9 cellular contexts compared by ENCODE assay signal in the genomic region with DNA sequence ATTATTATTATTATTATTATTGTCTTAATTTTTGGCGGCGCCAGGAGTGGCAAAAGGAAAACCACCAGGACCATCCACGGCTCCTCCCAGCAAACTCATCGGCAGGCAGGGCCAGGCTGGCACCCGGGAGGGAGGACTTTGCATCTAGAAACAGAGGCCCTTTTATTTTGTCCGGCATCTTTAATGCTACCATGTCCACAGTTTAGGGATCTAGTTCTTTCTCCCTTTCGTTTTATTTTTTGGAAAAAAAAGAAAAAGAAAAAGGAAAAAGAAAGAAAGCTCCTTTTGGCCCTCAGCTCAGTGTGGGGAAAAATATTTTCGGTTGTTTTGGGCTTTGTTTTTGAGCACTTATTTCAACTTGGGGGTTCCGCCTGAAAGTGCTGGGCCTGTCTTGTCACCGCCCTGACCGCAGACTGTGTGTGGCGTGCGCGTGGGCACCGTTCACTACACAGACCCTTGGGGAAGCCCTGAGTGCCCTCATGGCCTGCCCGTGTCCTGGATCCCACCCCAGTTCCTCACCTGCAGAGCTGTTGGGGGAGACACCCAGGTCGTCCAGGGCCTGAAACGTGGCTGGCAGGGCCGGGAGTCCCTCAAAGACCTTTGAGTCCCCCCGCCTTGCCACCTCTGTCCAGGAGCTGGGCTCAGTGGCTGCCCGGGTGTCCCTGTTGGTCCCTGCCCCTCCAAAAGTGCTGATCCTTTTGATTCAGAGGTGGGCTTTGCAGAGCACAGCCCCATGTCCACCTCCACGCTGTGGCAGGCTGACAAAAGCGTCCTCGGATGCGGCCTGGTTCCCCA.
DNase-seq lines count a peak whose midpoint lies in the region; ATAC-seq and TF ChIP-seq lines count a peak whose summit lies in the region.
"Had no signal": no experiment of that assay in that cellular context is flagged by ENCODE, and none has a peak within 500 bp of the region (broad histone marks: within the 10 kb centered on the region; RNA-seq: fewer than 3 reads in every experiment).

No MANE protein-coding gene starts in this region.

- no peak for TF ChIP-seq POLR2A in body of pancreas (IDR thresholded peaks at IDR 0.05)

- peaks cover 59% of the 10 kb centered on the region for H3K79me2 ChIP-seq in GM23338 (replicated peaks; ENCODE audit: insufficient read depth)

- no peak overlapping the region for H3K4me2 ChIP-seq in GM23338

- H3K4me1 Mint-ChIP-seq in GM23338 (peaks cover 28% of the 10 kb centered on the region), T-cell (peaks cover 11 to 27% (median 13%) of the 10 kb centered on the region in 3 donors)

- peaks cover 10% of the 10 kb centered on the region; the same call in 1 of the 2 replicates for H3F3A ChIP-seq in GM23338 (replicated peaks; ENCODE audit: low read depth)

- no peak for DNase-seq in GM23338 (ENCODE audit: low spot score)
- DNase-seq in body of pancreas, result peak in 3 of 4 donors; percentile 28 to 46 (median 37)
- peak; percentile 17 for DNase-seq in left ventricle myocardium inferior
- DNase-seq in SHP77 treated with DMSO at 0.1 percent for 48 hours (lab: John Stamatoyannopoulos, UW), result no peak
- DNase-seq in T-cell, result no peak
- DNase-seq in GM19238 (ENCODE audit: insufficient read length, low spot score), result no peak
- DNase-seq: stimulated activated naive B cell treated with anti-CD40 and anti-IgM and Interleukin-4, amounts not matched to agents 10 μg/mL and 1 μg/mL and 100 μg/mL, for 72 hours had no signal

- H3K27ac ChIP-seq in GM23338 (ENCODE audit: low read depth), result peak overlapping the region; percentile 63; the same call in 1 of the 2 replicates
- H3K27ac ChIP-seq in body of pancreas, result peak overlapping the region; percentile 79 to 100 (median 98)
- H3K27ac ChIP-seq in left ventricle myocardium inferior (replicated peaks), result peak overlapping the region; percentile 100
- H3K27ac ChIP-seq in skeletal muscle tissue (ENCODE audit: low read depth, low read length), result peak overlapping the region; percentile 96

- POLR2A ChIA-PET in T-cell (lab: Charles Lee), result no interaction called here

- H3K9me2 ChIP-seq in GM23338 (ENCODE audit: insufficient read depth), result no peaks in the 10 kb centered on the region

- H3K27ac Mint-ChIP-seq in GM23338 (no peak overlapping the region), T-cell (no peak overlapping the region)
- H3K27ac Mint-ChIP-seq: stimulated activated naive B cell treated with anti-CD40 and anti-IgM and Interleukin-4, amounts not matched to agents 10 μg/mL and 1 μg/mL and 100 μg/mL, for 72 hours had no signal

- H3K27me3 ChIP-seq in GM23338 (ENCODE audit: insufficient read depth) (no peaks in the 10 kb centered on the region), body of pancreas (no peaks in the 10 kb centered on the region), left ventricle myocardium inferior (ENCODE audit: low read depth) (no peaks in the 10 kb centered on the region), skeletal muscle tissue (ENCODE audit: control insufficient read depth in 3 of 3, insufficient read depth in 3 of 3, low read length in 3 of 3) (no peaks in the 10 kb centered on the region)

- H3K4me3 ChIP-seq in GM23338 (no peak overlapping the region), body of pancreas (no peak overlapping the region), left ventricle myocardium inferior (peak overlapping the region; percentile 96), skeletal muscle tissue (ENCODE audit: low read length in 3 of 3) (peak overlapping the region; percentile 46 to 81 (median 75))

- CTCF ChIA-PET in T-cell (lab: Charles Lee), result interaction anchor here (0.6 to 0.8 kb wide), 3 partner anchors 36 to 823 kb away, joined by 3 to 4 read pairs (median 3); no protein-coding TSS in a partner anchor

- ATAC-seq in GM23338 (no peak), body of pancreas (no peak), T-cell (replicated peaks in 1 of 4) (no peak), GM18858 (IDR thresholded peaks at IDR 0.05; ENCODE audit: unreplicated experiment) (no peak)
- ATAC-seq: stimulated activated naive B cell treated with anti-CD40 and anti-IgM and Interleukin-4, amounts not matched to agents 10 μg/mL and 1 μg/mL and 100 μg/mL, for 72 hours had no signal

- H3K9me3 ChIP-seq in body of pancreas, result no peaks in the 10 kb centered on the region
- H3K9me3 ChIP-seq in left ventricle myocardium inferior (replicated peaks), result no peaks in the 10 kb centered on the region
- H3K9me3 ChIP-seq in skeletal muscle tissue (ENCODE audit: control insufficient read depth in 3 of 3, low read length in 3 of 3), result no peaks in the 10 kb centered on the region

- H4K20me1 ChIP-seq in GM23338 (replicated peaks; ENCODE audit: insufficient read depth), result no peaks in the 10 kb centered on the region

- TF ChIP-seq CTCF in GM23338 (conservative IDR thresholded peaks at IDR 0.05; ENCODE audit: low read depth in 2 of 2) (no peak), body of pancreas (IDR thresholded peaks at IDR 0.05) (no peak), left ventricle myocardium inferior (IDR thresholded peaks at IDR 0.05; ENCODE audit: borderline replicate concordance) (no peak)

- H3K36me3 ChIP-seq in GM23338 (ENCODE audit: insufficient read depth) (no peaks in the 10 kb centered on the region), body of pancreas (replicated peaks in 1 of 2; ENCODE audit: insufficient read depth in 1 of 2, low read depth in 2 of 2) (no peaks in the 10 kb centered on the region), left ventricle myocardium inferior (peaks cover 11% of the 10 kb centered on the region), skeletal muscle tissue (ENCODE audit: control insufficient read depth in 3 of 3, insufficient read depth in 3 of 3, low read length in 3 of 3) (peaks cover 0 to 10% (median 3%) of the 10 kb centered on the region in 3 donors)

- H3K4me3 Mint-ChIP-seq in GM23338 (no peak overlapping the region), T-cell (no peak overlapping the region)
- H3K4me3 Mint-ChIP-seq: stimulated activated naive B cell treated with anti-CD40 and anti-IgM and Interleukin-4, amounts not matched to agents 10 μg/mL and 1 μg/mL and 100 μg/mL, for 72 hours had no signal

- no peaks in the 10 kb centered on the region for H3K9me3 Mint-ChIP-seq in GM23338
- no peaks in the 10 kb centered on the region for H3K9me3 Mint-ChIP-seq in T-cell
- H3K9me3 Mint-ChIP-seq: stimulated activated naive B cell treated with anti-CD40 and anti-IgM and Interleukin-4, amounts not matched to agents 10 μg/mL and 1 μg/mL and 100 μg/mL, for 72 hours had no signal

- H3K27me3 Mint-ChIP-seq in GM23338 (ENCODE audit: insufficient read depth, low read depth, poor library complexity) (peaks cover 16% of the 10 kb centered on the region), T-cell (no peaks in the 10 kb centered on the region)
- H3K27me3 Mint-ChIP-seq: stimulated activated naive B cell treated with anti-CD40 and anti-IgM and Interleukin-4, amounts not matched to agents 10 μg/mL and 1 μg/mL and 100 μg/mL, for 72 hours had no signal

- no peak overlapping the region for H2AFZ ChIP-seq in GM23338

- H3K9ac ChIP-seq in skeletal muscle tissue (ENCODE audit: low read depth in 1 of 3, low read length in 3 of 3), result peak overlapping the region; percentile 91 to 100 (median 94)

- H3K36me3 Mint-ChIP-seq in GM23338 (ENCODE audit: low read depth), result no peaks in the 10 kb centered on the region
- no peaks in the 10 kb centered on the region for H3K36me3 Mint-ChIP-seq in T-cell

- intact Hi-C loops in body of pancreas (cut with DNase I), result no loop called here
- intact Hi-C loops in left ventricle myocardium inferior (cut with micrococcal nuclease), result no loop called here

- 26 to 37% methylated on average over 19 to 25 of the region's 25 CpGs for WGBS in body of pancreas, 2 donors

- peaks cover 27% of the 10 kb centered on the region for H3K4me1 ChIP-seq in GM23338 (ENCODE audit: insufficient read depth)
- peaks cover 97% of the 10 kb centered on the region for H3K4me1 ChIP-seq in body of pancreas
- H3K4me1 ChIP-seq in left ventricle myocardium inferior, result peaks cover 100% of the 10 kb centered on the region
- H3K4me1 ChIP-seq in skeletal muscle tissue (ENCODE audit: control insufficient read depth in 3 of 3, insufficient read depth in 3 of 3, low read length in 3 of 3), result peaks cover 83 to 86% (median 84%) of the 10 kb centered on the region in 3 donors

TF ChIP-seq in GM23338, 12 proteins besides CTCF, POLR2A, EP300 and RAD21:
- TF ChIP-seq EZH2 (IDR thresholded peaks at IDR 0.05; ENCODE audit: low read depth, unreplicated experiment) (no peak), EZH2phosphoT487 (IDR thresholded peaks at IDR 0.05; ENCODE audit: unreplicated experiment) (no peak), CREB1 (CRISPR knock-in tag; IDR thresholded peaks at IDR 0.05; ENCODE audit: low read depth) (no peak)

Comparison
In these comparisons a context has a peak if more than half of its experiments do, and no peak if none do; other contexts are left out.
1. DNase-seq: peak in body of pancreas (3 of 4) and left ventricle myocardium inferior (single experiment); none in GM23338 (single experiment), SHP77 treated with DMSO at 0.1 percent for 48 hours (single experiment), T-cell (0 of 34) and GM19238 (single experiment).
2. H3K4me3 ChIP-seq: peak in left ventricle myocardium inferior (single experiment) and skeletal muscle tissue (3 of 3); none in GM23338 (single experiment) and body of pancreas (0 of 2).
3. Peak in every context shown above with its lines, with median percentiles within 50 percentile points of each other: H3K27ac ChIP-seq.